ENCODE assay signal across 20 cellular contexts in the genomic region with DNA sequence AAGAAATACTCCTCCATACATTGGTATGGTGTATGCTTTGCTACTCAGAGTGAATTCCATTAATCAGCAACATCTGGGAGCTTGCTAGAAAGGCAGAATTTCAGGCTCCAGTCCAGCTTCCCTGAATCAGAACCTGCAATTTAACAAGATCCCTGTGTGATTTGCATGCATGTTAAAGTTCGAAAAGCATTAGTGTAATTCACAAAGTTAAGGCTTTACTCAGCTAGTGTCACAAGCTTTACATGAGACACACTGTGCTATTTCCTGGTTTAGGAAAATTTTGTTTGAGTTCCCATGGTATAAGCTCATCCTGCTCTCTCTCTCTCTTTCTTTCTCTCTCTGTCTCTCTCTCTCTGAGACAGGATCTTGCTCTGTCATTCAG. TPM values are rescaled to one million over a fixed set of nuclear protein-coding genes. Genes with fewer than 3 reads are reported as not detected.
DNase-seq lines count a peak whose midpoint lies in the region; ATAC-seq and TF ChIP-seq lines count a peak whose summit lies in the region.
"Had no signal": no experiment of that assay in that cellular context is flagged by ENCODE, and none has a peak within 500 bp of the region (broad histone marks: within the 10 kb centered on the region; RNA-seq: fewer than 3 reads in every experiment).

No MANE protein-coding gene starts in this region.

- H3K4me3 ChIP-seq in AG10803 (ENCODE audit: low read length): no peak overlapping the region
- no peak overlapping the region for H3K4me3 ChIP-seq in PC-3 (ENCODE audit: low read length)
- H3K4me3 ChIP-seq in suprapubic skin: no peak overlapping the region
- H3K4me3 ChIP-seq: A549, PC-9 had no signal

- H3K4me1 ChIP-seq in PC-3 (ENCODE audit: insufficient read depth, low read length): peaks cover 31% of the 10 kb centered on the region
- H3K4me1 ChIP-seq in foreskin keratinocyte: peaks cover 9% of the 10 kb centered on the region
- H3K4me1 ChIP-seq in suprapubic skin: no peaks in the 10 kb centered on the region

- no peaks in the 10 kb centered on the region for H3K9me2 ChIP-seq in PC-3 (replicated peaks; ENCODE audit: low read length)

- no peak; the same call in 1 of the 2 replicates for ATAC-seq in PC-3
- ATAC-seq in esophagus mucosa: peak; percentile 56
- ATAC-seq in foreskin keratinocyte: peak; percentile 24
- no peak for ATAC-seq in T-helper 17 cell
- no peak for ATAC-seq in GM21717 (IDR thresholded peaks at IDR 0.05; ENCODE audit: unreplicated experiment)
- ATAC-seq: A549 had no signal

- intact Hi-C loops in PC-3 (cut with micrococcal nuclease): loop anchor here (2.0 kb wide), 1 partner anchor 23 kb away; no protein-coding TSS in a partner anchor

- H3K79me2 ChIP-seq in PC-3 (ENCODE audit: low read length): no peaks in the 10 kb centered on the region

- H3K36me3 Mint-ChIP-seq in T-helper 17 cell (ENCODE audit: low read depth): no peaks in the 10 kb centered on the region

- TF ChIP-seq POLR2A in suprapubic skin (IDR thresholded peaks at IDR 0.05): no peak

- H3K27ac ChIP-seq in PC-3 (ENCODE audit: low read length) (peak overlapping the region; percentile 11; the same call in 1 of the 2 replicates), foreskin keratinocyte (no peak overlapping the region), caudate nucleus (ENCODE audit: low read depth, low read length) (no peak overlapping the region), suprapubic skin (no peak overlapping the region)
- H3K27ac ChIP-seq: A549, PC-9 had no signal

- no peak for TF ChIP-seq CTCF in AG10803 (conservative IDR thresholded peaks at IDR 0.05; ENCODE audit: low read length)
- no peak for TF ChIP-seq CTCF in PC-3 (conservative IDR thresholded peaks at IDR 0.05; ENCODE audit: low read depth, low read length)
- TF ChIP-seq CTCF in foreskin keratinocyte (conservative IDR thresholded peaks at IDR 0.05): no peak
- TF ChIP-seq CTCF in suprapubic skin (IDR thresholded peaks at IDR 0.05): no peak

- no peak overlapping the region for H3K4me3 Mint-ChIP-seq in T-helper 17 cell
- H3K4me3 Mint-ChIP-seq: H9 had no signal

- DNase-seq in AG10803 (ENCODE audit: low read depth): peak; percentile 26
- peak; percentile 38 for DNase-seq in PC-3
- peak; percentile 14 to 23 for DNase-seq in foreskin keratinocyte
- DNase-seq in caudate nucleus (lab: John Stamatoyannopoulos, UW): no peak
- no peak for DNase-seq in suprapubic skin (ENCODE audit: low spot score in 2 of 2)
- DNase-seq in T-helper 17 cell: no peak
- DNase-seq: COR-L47, H9, MV-4-11, NCI-H1417 treated with DMSO at 0.1 percent for 48 hours, NCI-H2029, NCI-H2171 treated with DMSO at 0.1 percent for 48 hours, NCI-H774 had no signal

- BruUV-seq in PC-3 (replicated peaks; lab: Mats Ljungman, UMichigan): no TSS peak

- H2AFZ ChIP-seq in PC-3 (ENCODE audit: low read length): no peak overlapping the region
- H2AFZ ChIP-seq: PC-9 had no signal

- no peak for TF ChIP-seq EP300 in suprapubic skin (IDR thresholded peaks at IDR 0.05)

- no peak overlapping the region for H3K9ac ChIP-seq in PC-3 (ENCODE audit: low read length)

- H3K4me2 ChIP-seq in PC-3 (ENCODE audit: low read length): no peak overlapping the region
- H3K4me2 ChIP-seq: A549, PC-9 had no signal

- no peaks in the 10 kb centered on the region for H3K4me1 Mint-ChIP-seq in T-helper 17 cell

- WGBS in suprapubic skin: 15% methylated on average over 1 of the region's 1 CpG

- H3K36me3 ChIP-seq in PC-3 (ENCODE audit: low read depth, low read length): no peaks in the 10 kb centered on the region
- H3K36me3 ChIP-seq in suprapubic skin: no peaks in the 10 kb centered on the region

- POLR2A ChIA-PET in PC-3 (lab: Charles Lee; ENCODE audit: unreplicated experiment): no interaction called here

- H3K27ac Mint-ChIP-seq in T-helper 17 cell: no peak overlapping the region
- H3K27ac Mint-ChIP-seq: H9 had no signal

- no peaks in the 10 kb centered on the region for H3F3A ChIP-seq in PC-3 (ENCODE audit: low read length, unreplicated experiment)

- H4K20me1 ChIP-seq in PC-3 (ENCODE audit: low read length): no peaks in the 10 kb centered on the region

- H3K27me3 Mint-ChIP-seq in T-helper 17 cell: peaks cover 29% of the 10 kb centered on the region

- H3K27me3 ChIP-seq in PC-3 (ENCODE audit: low read length): no peaks in the 10 kb centered on the region
- no peaks in the 10 kb centered on the region for H3K27me3 ChIP-seq in foreskin keratinocyte
- no peaks in the 10 kb centered on the region for H3K27me3 ChIP-seq in suprapubic skin

- CTCF ChIA-PET in PC-3 (lab: Charles Lee): no interaction called here

- H3K9me3 ChIP-seq in PC-3 (ENCODE audit: low read length) (no peaks in the 10 kb centered on the region), suprapubic skin (no peaks in the 10 kb centered on the region), T-helper 17 cell (ENCODE audit: control insufficient read depth, low read length, poor library complexity, severe bottlenecking) (peaks cover 2% of the 10 kb centered on the region)
- H3K9me3 ChIP-seq: A549 had no signal

RNA-seq across cellular contexts. Expression of gene HEPHL1, which starts 37.0 kb away (rescaled TPM):
- total RNA-seq in PC-3 (2014; rRNA removed): 3.3 and 4.4 TPM in 2 replicates
- 13.0 TPM for total RNA-seq in esophagus mucosa
- 54.8 and 114 TPM in 2 replicates for total RNA-seq in foreskin keratinocyte
- 16.6 and 28.2 TPM in 2 replicates for polyA plus RNA-seq in foreskin keratinocyte
- 10 to 100 TPM in 1 of 4 donors, 1 to 10 TPM in 2, under 1 TPM in 1; 0.32 to 15.2 (median 2.2) TPM for total RNA-seq in suprapubic skin
- total RNA-seq in T-helper 17 cell: not detected
- total RNA-seq: Daoy, H9, NCI-H460, PC-9, SK-MEL-5 had no signal
- polyA plus RNA-seq: A549 had no signal

Comparison
In these comparisons a context has a peak if more than half of its experiments do, and no peak if none do; other contexts are left out.
1. DNase-seq: peak in AG10803 (single experiment), PC-3 (single experiment) and foreskin keratinocyte (2 of 2); none in caudate nucleus (0 of 61), suprapubic skin (0 of 2) and T-helper 17 cell (0 of 3).
2. ATAC-seq: peak in esophagus mucosa (single experiment) and foreskin keratinocyte (single experiment); none in PC-3 (single experiment), T-helper 17 cell (single experiment) and GM21717 (single experiment).